Comparison of ENCODE assay signal across 12 cellular contexts in the genomic region with DNA sequence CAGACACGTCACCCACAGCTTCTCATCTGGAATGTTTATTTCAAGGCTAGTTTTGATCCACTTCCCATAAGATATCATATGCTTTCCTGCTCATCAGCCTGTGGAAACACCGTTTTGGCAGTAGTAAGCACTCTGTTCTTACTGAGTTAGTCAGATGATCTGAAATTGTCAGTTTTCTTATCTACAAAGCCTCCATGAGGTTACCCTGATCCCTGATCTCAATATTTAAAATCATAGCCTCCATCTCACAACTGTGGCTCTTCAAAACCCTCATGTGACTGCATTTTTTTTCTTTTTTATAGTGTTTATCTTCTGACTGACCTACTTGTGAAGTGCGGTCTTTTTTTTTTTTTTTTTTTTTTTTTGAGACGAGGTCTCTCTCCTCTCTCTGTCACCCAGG. TPM values are rescaled to one million over a fixed set of nuclear protein-coding genes. Genes with fewer than 3 reads are reported as not detected.
"Had no signal": no experiment of that assay in that cellular context is flagged by ENCODE, and none has a peak within 500 bp of the region (broad histone marks: within the 10 kb centered on the region; RNA-seq: fewer than 3 reads in every experiment).

No MANE protein-coding gene starts in this region.

- H3K4me1 ChIP-seq: colonic mucosa, suprapubic skin, upper lobe of right lung had no signal

- H3K27ac ChIP-seq: colonic mucosa, suprapubic skin, upper lobe of right lung had no signal

- H3K9me3 ChIP-seq: colonic mucosa, suprapubic skin, upper lobe of right lung had no signal

- H3K36me3 ChIP-seq: colonic mucosa, suprapubic skin, upper lobe of right lung had no signal

- H3K4me3 ChIP-seq: colonic mucosa, lung, suprapubic skin, upper lobe of right lung had no signal

- H3K27me3 ChIP-seq: colonic mucosa, suprapubic skin, upper lobe of right lung had no signal

- ATAC-seq: activated naive CD8-positive, alpha-beta T cell treated with anti-CD3 and anti-CD28 coated beads, Interleukin-2, amount 50 U/mL, for 24 hours; upper lobe of right lung had no signal

- DNase-seq: activated CD4-positive, alpha-beta memory T cell treated with anti-CD3 and anti-CD28 coated beads, Interleukin-2, amount 10 ng/mL, durations not matched to agents 7 days and 5 days; activated naive CD4-positive, alpha-beta T cell treated with Interleukin-2 at 50 U/mL for 16 hours; activated naive CD8-positive, alpha-beta T cell treated with anti-CD3 and anti-CD28 coated beads, Interleukin-2, amount 50 U/mL, for 24 hours; colonic mucosa; effector CD4-positive, alpha-beta T cell; hippocampal formation; stimulated activated CD4-positive, alpha-beta T cell treated with anti-CD3 and anti-CD28 coated beads, Interleukin-12 subunit alpha, Interleukin-12 subunit beta, amount 100 ng/mL, for 4 hours; stimulated activated naive CD4-positive, alpha-beta T cell; upper lobe of right lung had no signal

RNA-seq across cellular contexts. Expression of a gene that starts 52.5 kb away (rescaled TPM):
- total RNA-seq: fibroblast of lung had no signal
